In the genomic region with DNA sequence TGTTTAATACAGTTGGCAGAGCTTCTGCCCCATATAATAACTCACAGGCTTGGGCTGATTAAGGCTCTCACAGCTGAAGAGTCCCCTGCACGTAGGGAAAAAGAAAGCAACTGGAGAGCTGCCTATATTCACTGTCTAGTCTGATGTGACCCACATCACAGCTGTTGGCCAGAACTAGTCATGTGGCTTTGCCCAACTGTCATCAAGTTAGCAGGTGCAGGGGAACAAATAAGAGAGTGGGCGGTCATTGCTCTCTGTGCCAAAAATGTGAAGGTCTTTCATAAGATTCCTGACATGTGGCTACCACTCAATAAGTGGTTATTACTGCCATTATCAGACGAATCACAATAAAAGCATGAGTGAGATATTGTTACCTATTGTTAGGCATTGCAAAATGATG, we compare ENCODE assay signal across 24 cellular contexts.
DNase-seq lines count a peak whose midpoint lies in the region; ATAC-seq, FAIRE-seq and TF ChIP-seq lines count a peak whose summit lies in the region.
"Had no signal": no experiment of that assay in that cellular context is flagged by ENCODE, and none has a peak within 500 bp of the region (broad histone marks: within the 10 kb centered on the region; RNA-seq: fewer than 3 reads in every experiment).

No MANE protein-coding gene starts in this region.

- no peak overlapping the region for H3K18ac ChIP-seq in mesendoderm (ENCODE audit: low read length)

- no peak overlapping the region for H2BK5ac ChIP-seq in mesendoderm (ENCODE audit: low read length)

- peak; percentile 76 for FAIRE-seq in HTR-8/SVneo (lab: Jason Lieb, UNC)
- FAIRE-seq: H54 had no signal

- H4K5ac ChIP-seq in mesendoderm (ENCODE audit: low read length) = no peak overlapping the region

- H3K27ac ChIP-seq in psoas muscle = peak overlapping the region; percentile 38
- no peak overlapping the region for H3K27ac ChIP-seq in mesendoderm (ENCODE audit: low read depth, low read length)
- H3K27ac ChIP-seq: 22Rv1, dorsolateral prefrontal cortex, upper lobe of right lung had no signal

- intact Hi-C loops in psoas muscle (cut with DNase I) = no loop called here

- 10 to 25% (median 20%) methylated on average over 3 of the region's 3 CpGs for WGBS in psoas muscle, 3 donors
- no CpG with 5 or more reads among the region's 3 CpGs for WGBS in mesendoderm (ENCODE audit: extremely low coverage, insufficient coverage, low lambda C conversion rate)

- H3K27me3 ChIP-seq in psoas muscle (ENCODE audit: insufficient read depth in 3 of 3, low read length in 2 of 3) (no peaks in the 10 kb centered on the region), mesendoderm (ENCODE audit: insufficient read depth, low read length, poor library complexity) (no peaks in the 10 kb centered on the region)
- H3K27me3 ChIP-seq: upper lobe of right lung had no signal

- no peaks in the 10 kb centered on the region for H3K79me2 ChIP-seq in mesendoderm (ENCODE audit: control insufficient read depth, insufficient read depth, low read length)

- DNase-seq in DMS 273 (lab: John Stamatoyannopoulos, UW; ENCODE audit: unreplicated experiment) (peak; percentile 1), DMS 273 treated with DMSO at 0.1 percent for 48 hours (lab: John Stamatoyannopoulos, UW) (no peak), HTR-8/SVneo (ENCODE audit: insufficient read length, low spot score) (no peak), NCI-H774 (lab: John Stamatoyannopoulos, UW) (peak; percentile 74), psoas muscle (peak in 1 of 2 donors; percentile 18), mesendoderm (no peak)
- DNase-seq in stimulated activated CD4-positive, alpha-beta T cell treated with anti-CD3 and anti-CD28 coated beads, Interleukin-2, amount 100 ng/mL, for 48 hours = no peak
- DNase-seq: activated CD4-positive, alpha-beta memory T cell treated with anti-CD3 and anti-CD28 coated beads for 36 hours; activated naive CD4-positive, alpha-beta T cell; amygdala; central memory CD4-positive, alpha-beta T cell; DND-41; dorsolateral prefrontal cortex; Kasumi-1; NCI-H82; occipital lobe; SK-N-SH; stimulated activated CD8-positive, alpha-beta memory T cell treated with anti-CD3 and anti-CD28 coated beads, Interleukin-4, amount 100 ng/mL, for 48 hours; upper lobe of right lung had no signal

- no peak overlapping the region for H2BK120ac ChIP-seq in mesendoderm (ENCODE audit: low read depth, low read length)

- H3K23ac ChIP-seq in mesendoderm (ENCODE audit: low read length) = no peak overlapping the region

- no peaks in the 10 kb centered on the region for H3K4me1 ChIP-seq in psoas muscle
- H3K4me1 ChIP-seq in mesendoderm (ENCODE audit: control insufficient read depth, low read depth, low read length) = no peaks in the 10 kb centered on the region
- H3K4me1 ChIP-seq: upper lobe of right lung had no signal

- no peak overlapping the region for H3K4ac ChIP-seq in mesendoderm (ENCODE audit: low read depth, low read length)

- H3K9me3 ChIP-seq in psoas muscle = no peaks in the 10 kb centered on the region
- H3K9me3 ChIP-seq: upper lobe of right lung had no signal

- H3K36me3 ChIP-seq in psoas muscle (ENCODE audit: insufficient read depth in 1 of 2, low read depth in 1 of 2) = no peaks in the 10 kb centered on the region
- no peaks in the 10 kb centered on the region for H3K36me3 ChIP-seq in mesendoderm (ENCODE audit: control insufficient read depth, insufficient read depth, low read length)
- H3K36me3 ChIP-seq: upper lobe of right lung had no signal

- H3K56ac ChIP-seq in mesendoderm (ENCODE audit: low read length) = no peak overlapping the region

- no peak overlapping the region for H3K4me2 ChIP-seq in mesendoderm (ENCODE audit: low read length)
- H3K4me2 ChIP-seq: SK-N-SH had no signal

- TF ChIP-seq CTCF in psoas muscle (IDR thresholded peaks at IDR 0.05) = no peak

- no peak overlapping the region for H3K4me3 ChIP-seq in psoas muscle
- H3K4me3 ChIP-seq in mesendoderm (ENCODE audit: low read length) = no peak overlapping the region
- H3K4me3 ChIP-seq: dorsolateral prefrontal cortex, lung, upper lobe of right lung had no signal

- no peak overlapping the region for H2AK5ac ChIP-seq in mesendoderm (ENCODE audit: low read length)

- H3K79me1 ChIP-seq in mesendoderm (ENCODE audit: low read length) = no peaks in the 10 kb centered on the region

- no peak overlapping the region for H2BK15ac ChIP-seq in mesendoderm (replicated peaks; ENCODE audit: low read depth)

- ATAC-seq in psoas muscle = peak; percentile 82 to 99 (median 94)
- ATAC-seq in GM18519 (IDR thresholded peaks at IDR 0.05; ENCODE audit: low FRiP score, unreplicated experiment) = no peak
- ATAC-seq: Panc1, upper lobe of right lung had no signal

- H3K9ac ChIP-seq in mesendoderm (ENCODE audit: low read length) = no peak overlapping the region
- H3K9ac ChIP-seq: SK-N-SH had no signal

- no peak overlapping the region for H4K8ac ChIP-seq in mesendoderm (ENCODE audit: low read depth, low read length)

Comparison
In these comparisons a context has a peak if more than half of its experiments do, and no peak if none do; other contexts are left out.
1. DNase-seq: peak in DMS 273 (single experiment) and NCI-H774 (single experiment); none in DMS 273 treated with DMSO at 0.1 percent for 48 hours (single experiment), HTR-8/SVneo (single experiment), stimulated activated CD4-positive, alpha-beta T cell treated with anti-CD3 and anti-CD28 coated beads, Interleukin-2, amount 100 ng/mL, for 48 hours (0 of 2) and mesendoderm (single experiment).